ENCODE assay signal across 11 cellular contexts in genomic region chr3:71934520-71934919, GRCh38.
"Had no signal": no experiment of that assay in that cellular context is flagged by ENCODE, and none has a peak within 500 bp of the region (broad histone marks: within the 10 kb centered on the region; RNA-seq: fewer than 3 reads in every experiment).

No MANE protein-coding gene starts in this region.

- ATAC-seq: GM23338, HCT116 had no signal

- H3K9ac ChIP-seq: GM23248 had no signal

- FAIRE-seq: H1, H54 had no signal

- H3K27ac ChIP-seq: GM23248 had no signal

- H3K4me1 ChIP-seq: HAP-1 had no signal

- H2AFZ ChIP-seq: GM23248, GM23338 had no signal

- H3K4me2 ChIP-seq: GM23338 had no signal

- H3K9me3 ChIP-seq: HAP-1 had no signal

- DNase-seq: GM23248, GOT3, H7, H9, HCEC 1CT, HFFc6 had no signal

- H3K4me3 ChIP-seq: GM23248, GM23338, HAP-1 had no signal

- H3K36me3 ChIP-seq: HAP-1 had no signal
